Comparison of ENCODE assay signal across 27 cellular contexts in genomic region chr15:39491115-39491916, GRCh38.
DNase-seq lines count a peak whose midpoint lies in the region; ATAC-seq and TF ChIP-seq lines count a peak whose summit lies in the region.
"Had no signal": no experiment of that assay in that cellular context is flagged by ENCODE, and none has a peak within 500 bp of the region (broad histone marks: within the 10 kb centered on the region; RNA-seq: fewer than 3 reads in every experiment).

No MANE protein-coding gene starts in this region.

- ATAC-seq in GM23338 (no peak), HG02840 (IDR thresholded peaks at IDR 0.05; ENCODE audit: low FRiP score, unreplicated experiment) (no peak)
- no peak for ATAC-seq in activated naive CD8-positive, alpha-beta T cell treated with anti-CD3 and anti-CD28 coated beads, Interleukin-2, amount 50 U/mL, for 24 hours
- ATAC-seq: gastrocnemius medialis; stimulated activated effector memory CD8-positive, alpha-beta T cell treated with anti-CD3 and anti-CD28 coated beads, Interleukin-12 subunit alpha, Interleukin-12 subunit beta, amount 100 ng/mL, for 72 hours had no signal

- no peaks in the 10 kb centered on the region for H3K4me1 Mint-ChIP-seq in GM23338
- H3K4me1 Mint-ChIP-seq in activated naive CD8-positive, alpha-beta T cell treated with anti-CD3 and anti-CD28 coated beads, Interleukin-2, amount 50 U/mL, for 24 hours = no peaks in the 10 kb centered on the region
- H3K4me1 Mint-ChIP-seq: CD4-positive, alpha-beta memory T cell; memory B cell had no signal

- peak overlapping the region; percentile 40; the same call in 1 of the 2 replicates for H2AFZ ChIP-seq in GM23338

- H3K27ac ChIP-seq in GM23338 (ENCODE audit: low read depth) = no peak overlapping the region
- H3K27ac ChIP-seq in coronary artery = peak overlapping the region; percentile 34 to 80
- peak overlapping the region; percentile 63 to 71 for H3K27ac ChIP-seq in right atrium auricular region
- H3K27ac ChIP-seq in stomach = peak overlapping the region in 4 of 5 donors; percentile 54 to 83 (median 56)
- H3K27ac ChIP-seq: gastrocnemius medialis, upper lobe of left lung had no signal

- intact Hi-C loops in stomach (cut with DNase I; ENCODE audit: low total_unique reads) = no loop called here

- no peaks in the 10 kb centered on the region for H3K27me3 Mint-ChIP-seq in GM23338 (ENCODE audit: insufficient read depth, low read depth, poor library complexity)
- peaks cover 4% of the 10 kb centered on the region for H3K27me3 Mint-ChIP-seq in activated naive CD8-positive, alpha-beta T cell treated with anti-CD3 and anti-CD28 coated beads, Interleukin-2, amount 50 U/mL, for 24 hours

- no peak for TF ChIP-seq CTCF in GM23338 (conservative IDR thresholded peaks at IDR 0.05; ENCODE audit: low read depth in 2 of 2)
- TF ChIP-seq CTCF in coronary artery (IDR thresholded peaks at IDR 0.05) = no peak
- no peak for TF ChIP-seq CTCF in right atrium auricular region (IDR thresholded peaks at IDR 0.05)
- TF ChIP-seq CTCF in stomach (IDR thresholded peaks at IDR 0.05) = no peak

- H4K20me1 ChIP-seq in GM23338 (replicated peaks; ENCODE audit: insufficient read depth) = no peaks in the 10 kb centered on the region

- no peak for DNase-seq in GM23338 (ENCODE audit: low spot score)
- DNase-seq in coronary artery (ENCODE audit: low spot score) = no peak
- no peak for DNase-seq in right atrium auricular region (ENCODE audit: low spot score)
- DNase-seq in stomach = no peak
- DNase-seq in occipital lobe (lab: John Stamatoyannopoulos, UW) = no peak
- no peak for DNase-seq in activated naive CD8-positive, alpha-beta T cell treated with anti-CD3 and anti-CD28 coated beads, Interleukin-2, amount 50 U/mL, for 24 hours
- DNase-seq: activated CD4-positive, alpha-beta T cell treated with anti-CD3 and anti-CD28 coated beads, Interleukin-2, amount 50 U/mL, for 1 hour; activated CD4-positive, CD25-positive, alpha-beta regulatory T cell; activated effector memory CD4-positive, alpha-beta T cell treated with anti-CD3 and anti-CD28 coated beads, Interleukin-2, amount 50 U/mL, for 16 hours; activated T-cell treated with anti-CD3 and anti-CD28 coated beads, Interleukin-2, amount 50 U/mL, for 24 hours; caudate nucleus; CD4-positive, alpha-beta memory T cell; dermis blood vessel endothelial cell; gastrocnemius medialis; hippocampal formation; KBM-7; NCI-H1092 treated with DMSO at 0.1 percent for 48 hours; NCI-H187; NCI-H524 treated with DMSO at 0.1 percent for 48 hours; posterior cingulate gyrus; SK-N-SH; substantia nigra; upper lobe of left lung had no signal

- no peak overlapping the region for H3K4me3 ChIP-seq in GM23338
- H3K4me3 ChIP-seq in coronary artery = peak overlapping the region; percentile 11
- no peak overlapping the region for H3K4me3 ChIP-seq in right atrium auricular region
- H3K4me3 ChIP-seq in stomach = no peak overlapping the region
- H3K4me3 ChIP-seq: gastrocnemius medialis, upper lobe of left lung had no signal

- H3K79me2 ChIP-seq in GM23338 (replicated peaks; ENCODE audit: insufficient read depth) = no peaks in the 10 kb centered on the region

- H3K27ac Mint-ChIP-seq in GM23338 = no peak overlapping the region
- no peak overlapping the region for H3K27ac Mint-ChIP-seq in activated naive CD8-positive, alpha-beta T cell treated with anti-CD3 and anti-CD28 coated beads, Interleukin-2, amount 50 U/mL, for 24 hours
- H3K27ac Mint-ChIP-seq: activated naive CD8-positive, alpha-beta T cell; activated T-cell treated with anti-CD3 and anti-CD28 coated beads, Interleukin-2, amount 50 U/mL, for 24 hours; CD4-positive, alpha-beta memory T cell; memory B cell; stimulated activated effector memory CD8-positive, alpha-beta T cell treated with anti-CD3 and anti-CD28 coated beads, Interleukin-12 subunit alpha, Interleukin-12 subunit beta, amount 100 ng/mL, for 72 hours had no signal

- H3F3A ChIP-seq in GM23338 (replicated peaks; ENCODE audit: low read depth) = no peaks in the 10 kb centered on the region

- no peaks in the 10 kb centered on the region for H3K9me3 Mint-ChIP-seq in GM23338
- H3K9me3 Mint-ChIP-seq in activated naive CD8-positive, alpha-beta T cell treated with anti-CD3 and anti-CD28 coated beads, Interleukin-2, amount 50 U/mL, for 24 hours = no peaks in the 10 kb centered on the region
- H3K9me3 Mint-ChIP-seq: activated T-cell treated with anti-CD3 and anti-CD28 coated beads, Interleukin-2, amount 50 U/mL, for 24 hours; CD4-positive, alpha-beta memory T cell; memory B cell; stimulated activated effector memory CD8-positive, alpha-beta T cell treated with anti-CD3 and anti-CD28 coated beads, Interleukin-12 subunit alpha, Interleukin-12 subunit beta, amount 100 ng/mL, for 72 hours had no signal

- H3K27me3 ChIP-seq in GM23338 (ENCODE audit: insufficient read depth) = no peaks in the 10 kb centered on the region
- H3K27me3 ChIP-seq in right atrium auricular region = no peaks in the 10 kb centered on the region
- no peaks in the 10 kb centered on the region for H3K27me3 ChIP-seq in stomach
- H3K27me3 ChIP-seq: gastrocnemius medialis, upper lobe of left lung had no signal

- no peak for TF ChIP-seq POLR2A in stomach (IDR thresholded peaks at IDR 0.05)

- WGBS in stomach, 5 donors = 79 to 95% (median 90%) methylated on average over 13 of the region's 13 CpGs

- no peak overlapping the region for H3K4me2 ChIP-seq in GM23338
- H3K4me2 ChIP-seq: SK-N-SH had no signal

- H3K9me3 ChIP-seq in right atrium auricular region (no peaks in the 10 kb centered on the region), stomach (no peaks in the 10 kb centered on the region)
- H3K9me3 ChIP-seq: gastrocnemius medialis, SK-N-SH, upper lobe of left lung had no signal

- H3K4me1 ChIP-seq in GM23338 (ENCODE audit: insufficient read depth) = peaks cover 4% of the 10 kb centered on the region; the same call in 1 of the 2 replicates
- H3K4me1 ChIP-seq in right atrium auricular region = peaks cover 0 to 55% of the 10 kb centered on the region in 2 donors
- H3K4me1 ChIP-seq in stomach = peaks cover 0 to 30% (median 12%) of the 10 kb centered on the region in 4 donors
- H3K4me1 ChIP-seq: gastrocnemius medialis, upper lobe of left lung had no signal

- TF ChIP-seq EP300 in stomach (IDR thresholded peaks at IDR 0.05) = no peak

- no peaks in the 10 kb centered on the region for H3K36me3 Mint-ChIP-seq in GM23338 (ENCODE audit: low read depth)
- H3K36me3 Mint-ChIP-seq in activated naive CD8-positive, alpha-beta T cell treated with anti-CD3 and anti-CD28 coated beads, Interleukin-2, amount 50 U/mL, for 24 hours (ENCODE audit: low read depth) = no peaks in the 10 kb centered on the region
- H3K36me3 Mint-ChIP-seq: activated naive CD8-positive, alpha-beta T cell; CD4-positive, alpha-beta memory T cell; memory B cell; stimulated activated effector memory CD8-positive, alpha-beta T cell treated with anti-CD3 and anti-CD28 coated beads, Interleukin-12 subunit alpha, Interleukin-12 subunit beta, amount 100 ng/mL, for 72 hours had no signal

- H3K36me3 ChIP-seq in GM23338 (ENCODE audit: insufficient read depth) = no peaks in the 10 kb centered on the region
- no peaks in the 10 kb centered on the region for H3K36me3 ChIP-seq in right atrium auricular region
- no peaks in the 10 kb centered on the region for H3K36me3 ChIP-seq in stomach
- H3K36me3 ChIP-seq: gastrocnemius medialis, upper lobe of left lung had no signal

- peaks cover 5% of the 10 kb centered on the region; the same call in 1 of the 2 replicates for H3K9me2 ChIP-seq in GM23338 (ENCODE audit: insufficient read depth)
- H3K9me2 ChIP-seq: SK-N-SH had no signal

- H3K4me3 Mint-ChIP-seq in GM23338 = no peak overlapping the region
- no peak overlapping the region for H3K4me3 Mint-ChIP-seq in activated naive CD8-positive, alpha-beta T cell treated with anti-CD3 and anti-CD28 coated beads, Interleukin-2, amount 50 U/mL, for 24 hours
- H3K4me3 Mint-ChIP-seq: activated naive CD8-positive, alpha-beta T cell; activated T-cell treated with anti-CD3 and anti-CD28 coated beads, Interleukin-2, amount 50 U/mL, for 24 hours; CD4-positive, alpha-beta memory T cell; memory B cell; stimulated activated effector memory CD8-positive, alpha-beta T cell treated with anti-CD3 and anti-CD28 coated beads, Interleukin-12 subunit alpha, Interleukin-12 subunit beta, amount 100 ng/mL, for 72 hours had no signal

TF ChIP-seq in GM23338, 12 proteins besides CTCF, POLR2A, EP300 and RAD21 (continues in another document):
- TF ChIP-seq ZNF331 (CRISPR knock-in tag; IDR thresholded peaks at IDR 0.05; ENCODE audit: low read depth) = no peak
- TF ChIP-seq STAT1 (IDR thresholded peaks at IDR 0.05; ENCODE audit: unreplicated experiment) = no peak
- TF ChIP-seq ZNF114 (CRISPR knock-in tag; IDR thresholded peaks at IDR 0.05) = no peak
- no peak for TF ChIP-seq NANOG (IDR thresholded peaks at IDR 0.05; ENCODE audit: borderline replicate concordance)
